Comparison of ENCODE assay signal across 11 cellular contexts in genomic region chr3:142576792-142577191, GRCh38. TPM values are rescaled to one million over a fixed set of nuclear protein-coding genes. Genes with fewer than 3 reads are reported as not detected.
DNase-seq lines count a peak whose midpoint lies in the region; ATAC-seq, FAIRE-seq and TF ChIP-seq lines count a peak whose summit lies in the region.
"Had no signal": no experiment of that assay in that cellular context is flagged by ENCODE, and none has a peak within 500 bp of the region (broad histone marks: within the 10 kb centered on the region; RNA-seq: fewer than 3 reads in every experiment).

No MANE protein-coding gene starts in this region.

- H3K9me3 Mint-ChIP-seq in activated CD8-positive, alpha-beta T cell treated with anti-CD3 and anti-CD28 coated beads, Interleukin-2, amount 10 ng/mL, durations not matched to agents 7 days and 5 days (ENCODE audit: insufficient read depth) = no peaks in the 10 kb centered on the region

- ATAC-seq in activated CD8-positive, alpha-beta T cell treated with anti-CD3 and anti-CD28 coated beads, Interleukin-2, amount 10 ng/mL, durations not matched to agents 7 days and 5 days = no peak
- ATAC-seq in Right ventricle myocardium superior (ENCODE audit: poor library complexity) (no peak), HG03457 (IDR thresholded peaks at IDR 0.05; ENCODE audit: unreplicated experiment) (no peak)

- H3K9me1 ChIP-seq in keratinocyte (ENCODE audit: control insufficient read depth, extremely low read depth, insufficient read depth, low read length) = no peaks in the 10 kb centered on the region

- no peaks in the 10 kb centered on the region for H3K9me3 ChIP-seq in BLaER1
- H3K9me3 ChIP-seq in HAP-1 = no peaks in the 10 kb centered on the region
- H3K9me3 ChIP-seq in keratinocyte (ENCODE audit: control insufficient read depth, low read depth, low read length) = no peaks in the 10 kb centered on the region

- no peaks in the 10 kb centered on the region for H3K27me3 ChIP-seq in BLaER1
- H3K27me3 ChIP-seq in HAP-1 (ENCODE audit: low read depth) = no peaks in the 10 kb centered on the region
- H3K27me3 ChIP-seq in keratinocyte (ENCODE audit: control insufficient read depth, extremely low read depth, insufficient read depth, low read length) = no peaks in the 10 kb centered on the region

- FAIRE-seq in keratinocyte (lab: Jason Lieb, UNC) = no peak
- FAIRE-seq: colon had no signal

- H3K4me3 ChIP-seq in BLaER1 (no peak overlapping the region), HAP-1 (peak overlapping the region; percentile 81), keratinocyte (ENCODE audit: control insufficient read depth in 2 of 3, extremely low read depth in 1 of 3, insufficient read depth in 2 of 3, low read depth in 1 of 3, low read length in 3 of 3) (no peak overlapping the region)

- H3K27ac ChIP-seq in BLaER1 (no peak overlapping the region), keratinocyte (ENCODE audit: control insufficient read depth, insufficient read depth, low read length) (no peak overlapping the region)

- POLR2A ChIA-PET in activated CD8-positive, alpha-beta T cell treated with anti-CD3 and anti-CD28 coated beads, Interleukin-2, amount 10 ng/mL, durations not matched to agents 7 days and 5 days (lab: Charles Lee) = interaction anchor here (0.8 to 1.2 kb wide), 2 partner anchors 68 to 424 kb away, joined by 4 to 6 read pairs; partner anchors contain the start of gene U2SURP

- intact Hi-C loops in Right ventricle myocardium superior (cut with DNase I) = no loop called here

- H3K4me3 Mint-ChIP-seq in activated CD8-positive, alpha-beta T cell treated with anti-CD3 and anti-CD28 coated beads, Interleukin-2, amount 10 ng/mL, durations not matched to agents 7 days and 5 days = peak overlapping the region; percentile 98

- H3K9ac ChIP-seq in BLaER1 (no peak overlapping the region), keratinocyte (ENCODE audit: control insufficient read depth, extremely low read depth, insufficient read depth, low read length) (no peak overlapping the region)

- H3K79me2 ChIP-seq in keratinocyte (ENCODE audit: control insufficient read depth, insufficient read depth, low read length) = peaks cover 57% of the 10 kb centered on the region

- H3K4me2 ChIP-seq in BLaER1 (peak overlapping the region; percentile 94), keratinocyte (ENCODE audit: control insufficient read depth, extremely low read depth, insufficient read depth, low read depth, low read length) (peak overlapping the region; percentile 97)

- dilution Hi-C loops in keratinocyte (cut with MboI; ENCODE audit: extremely low pct_ligation_motif_present, low sequenced_read_pairs) = no loop called here

- DNase-seq in HAP-1 (ENCODE audit: low spot score in 2 of 2) (no peak), keratinocyte (ENCODE audit: low read depth, low spot score) (no peak), Right ventricle myocardium superior (no peak), AG08396 (ENCODE audit: low spot score) (no peak), NCI-H2171 treated with DMSO at 0.1 percent for 48 hours (lab: John Stamatoyannopoulos, UW) (no peak)
- no peak for DNase-seq in activated CD8-positive, alpha-beta T cell treated with anti-CD3 and anti-CD28 coated beads, Interleukin-2, amount 10 ng/mL, durations not matched to agents 7 days and 5 days
- DNase-seq: NCI-H1417 treated with DMSO at 0.1 percent for 48 hours, retina had no signal

- peaks cover 19% of the 10 kb centered on the region for H3K36me3 Mint-ChIP-seq in activated CD8-positive, alpha-beta T cell treated with anti-CD3 and anti-CD28 coated beads, Interleukin-2, amount 10 ng/mL, durations not matched to agents 7 days and 5 days (ENCODE audit: low read depth)

- H3K4me1 ChIP-seq in BLaER1 (peaks cover 26% of the 10 kb centered on the region), HAP-1 (peaks cover 26% of the 10 kb centered on the region), keratinocyte (ENCODE audit: control insufficient read depth, extremely low read depth, insufficient read depth, low read length) (peaks cover 16% of the 10 kb centered on the region)

- peaks cover 23% of the 10 kb centered on the region for H3K36me3 ChIP-seq in BLaER1
- H3K36me3 ChIP-seq in HAP-1 (replicated peaks) = 0 out of 2 replicates have a peak, but pooled peaks cover 4% of the 10 kb centered on the region
- no peaks in the 10 kb centered on the region for H3K36me3 ChIP-seq in keratinocyte (ENCODE audit: control insufficient read depth in 2 of 2, extremely low read depth in 1 of 2, insufficient read depth in 2 of 2, low read length in 2 of 2)

- peaks cover 37% of the 10 kb centered on the region for H3K4me1 Mint-ChIP-seq in activated CD8-positive, alpha-beta T cell treated with anti-CD3 and anti-CD28 coated beads, Interleukin-2, amount 10 ng/mL, durations not matched to agents 7 days and 5 days (ENCODE audit: low read depth)

- TF ChIP-seq CTCF in keratinocyte (optimal IDR thresholded peaks at IDR 0.05 in 1 of 3, IDR thresholded peaks at IDR 0.05 in 1 of 3, conservative IDR thresholded peaks at IDR 0.05 in 1 of 3; ENCODE audit: extremely low read depth in 1 of 3, insufficient read depth in 2 of 3, low read length in 3 of 3) = no peak

- CTCF ChIA-PET in activated CD8-positive, alpha-beta T cell treated with anti-CD3 and anti-CD28 coated beads, Interleukin-2, amount 10 ng/mL, durations not matched to agents 7 days and 5 days (lab: Charles Lee) = interaction anchor here (0.8 to 1.0 kb wide), 3 partner anchors 7 to 252 kb away, joined by 3 to 4 read pairs (median 3); no protein-coding TSS in a partner anchor

- H2AFZ ChIP-seq in keratinocyte (ENCODE audit: control insufficient read depth, low read length) = no peak overlapping the region

- H3K27ac Mint-ChIP-seq in activated CD8-positive, alpha-beta T cell treated with anti-CD3 and anti-CD28 coated beads, Interleukin-2, amount 10 ng/mL, durations not matched to agents 7 days and 5 days = no peak overlapping the region

- H3K27me3 Mint-ChIP-seq in activated CD8-positive, alpha-beta T cell treated with anti-CD3 and anti-CD28 coated beads, Interleukin-2, amount 10 ng/mL, durations not matched to agents 7 days and 5 days (ENCODE audit: low read depth) = peaks cover 6% of the 10 kb centered on the region

- peaks cover 18% of the 10 kb centered on the region; the same call in 1 of the 2 replicates for H4K20me1 ChIP-seq in BLaER1
- H4K20me1 ChIP-seq in keratinocyte (ENCODE audit: control insufficient read depth, extremely low read depth, insufficient read depth, low read length) = no peaks in the 10 kb centered on the region

- in situ Hi-C loops in HAP-1 (cut with MboI; ENCODE audit: low sequenced_read_pairs) = no loop called here

RNA-seq across cellular contexts. Expression of gene ATR, which starts 1.7 kb away (rescaled TPM):
- 10 to 100 TPM; 33.6 to 35.8 TPM for total RNA-seq in activated CD8-positive, alpha-beta T cell treated with anti-CD3 and anti-CD28 coated beads, Interleukin-2, amount 10 ng/mL, durations not matched to agents 7 days and 5 days
- 14.2 to 30.8 TPM (median 20.0 TPM) in 3 replicates for polyA plus RNA-seq in keratinocyte
- 7.0 TPM for polyA plus RNA-seq in keratinocyte (2011; ENCODE audit: low read depth)
- 5.3 and 11.4 TPM in 2 replicates for polyA plus RNA-seq in keratinocyte (2011; cell fraction: cytosol; rRNA removed)
- polyA plus RNA-seq in keratinocyte (2011; cell fraction: nucleus; rRNA removed) = 36.4 and 58.0 TPM in 2 replicates
- polyA plus RNA-seq in keratinocyte (2012; ENCODE audit: low replicate concordance) = 9.9 and 18.1 TPM in 2 replicates
- polyA minus RNA-seq in keratinocyte = 10.0 to 51.3 TPM (median 29.6 TPM) in 3 replicates
- polyA minus RNA-seq in keratinocyte (2011; cell fraction: cytosol; rRNA and poly(A)+ RNA removed) = 16.7 TPM
- polyA minus RNA-seq in keratinocyte (2011; cell fraction: nucleus; rRNA and poly(A)+ RNA removed) = 47.1 and 89.4 TPM in 2 replicates
- total RNA-seq in Right ventricle myocardium superior = 5.2 TPM

RNA-seq across cellular contexts. Expression of gene PLS1, which starts 19.4 kb away (rescaled TPM):
- 1 to 10 TPM; 2.3 to 3.2 TPM for total RNA-seq in activated CD8-positive, alpha-beta T cell treated with anti-CD3 and anti-CD28 coated beads, Interleukin-2, amount 10 ng/mL, durations not matched to agents 7 days and 5 days
- polyA plus RNA-seq in keratinocyte = 6.0 to 13.9 TPM (median 10.3 TPM) in 3 replicates
- 5.8 TPM for polyA plus RNA-seq in keratinocyte (2011; ENCODE audit: low read depth)
- polyA plus RNA-seq in keratinocyte (2011; cell fraction: cytosol; rRNA removed) = 4.8 and 11.9 TPM in 2 replicates
- 6.0 and 8.0 TPM in 2 replicates for polyA plus RNA-seq in keratinocyte (2011; cell fraction: nucleus; rRNA removed)
- 2.7 and 9.3 TPM in 2 replicates for polyA plus RNA-seq in keratinocyte (2012; ENCODE audit: low replicate concordance)
- 2.2 to 12.7 TPM (median 3.9 TPM) in 3 replicates for polyA minus RNA-seq in keratinocyte
- polyA minus RNA-seq in keratinocyte (2011; cell fraction: cytosol; rRNA and poly(A)+ RNA removed) = 6.1 TPM
- polyA minus RNA-seq in keratinocyte (2011; cell fraction: nucleus; rRNA and poly(A)+ RNA removed) = 3.2 and 12.5 TPM in 2 replicates
- 1.9 TPM for total RNA-seq in Right ventricle myocardium superior
